8 cellular contexts compared by ENCODE assay signal in genomic region chr18:62523631-62524442, GRCh38. TPM values are rescaled to one million over a fixed set of nuclear protein-coding genes. Genes with fewer than 3 reads are reported as not detected.
DNase-seq lines count a peak whose midpoint lies in the region; ATAC-seq lines count a peak whose summit lies in the region.

No MANE protein-coding gene starts in this region.

- DNase-seq in NCI-H2107 (lab: John Stamatoyannopoulos, UW) (peak; percentile 42), NCI-H2107 treated with DMSO at 0.1 percent for 48 hours (lab: John Stamatoyannopoulos, UW; ENCODE audit: unreplicated experiment) (no peak), NCI-H128 (lab: John Stamatoyannopoulos, UW; ENCODE audit: unreplicated experiment) (peak; percentile 26), left lobe of liver (ENCODE audit: low spot score) (peak; percentile 67), AML-193 (lab: John Stamatoyannopoulos, UW) (no peak)
- peak; percentile 49 to 56 for DNase-seq in activated CD4-positive, alpha-beta T cell treated with anti-CD3 and anti-CD28 coated beads for 4 hours
- DNase-seq in stimulated activated CD4-positive, alpha-beta T cell treated with anti-CD3 and anti-CD28 coated beads, Interleukin-2, amount 100 ng/mL, for 48 hours: peak; percentile 36 to 46

- peak overlapping the region; percentile 93 for H3K27ac ChIP-seq in cingulate gyrus (ENCODE audit: low read depth, low read length)

- no peak for ATAC-seq in left lobe of liver

RNA-seq across cellular contexts. Expression of gene ZCCHC2, which starts 1.0 kb away (rescaled TPM):
- total RNA-seq in left lobe of liver: 23.9 TPM

Comparison
In these comparisons a context has a peak if more than half of its experiments do, and no peak if none do; other contexts are left out.
1. DNase-seq: peak in NCI-H2107 (single experiment), NCI-H128 (single experiment), activated CD4-positive, alpha-beta T cell treated with anti-CD3 and anti-CD28 coated beads for 4 hours (2 of 2), left lobe of liver (single experiment) and stimulated activated CD4-positive, alpha-beta T cell treated with anti-CD3 and anti-CD28 coated beads, Interleukin-2, amount 100 ng/mL, for 48 hours (2 of 2); none in NCI-H2107 treated with DMSO at 0.1 percent for 48 hours (single experiment) and AML-193 (0 of 2).